Comparison of ENCODE assay signal across 13 cellular contexts in genomic region chr15:67177750-67178149, GRCh38.
DNase-seq lines count a peak whose midpoint lies in the region; ATAC-seq and TF ChIP-seq lines count a peak whose summit lies in the region.
"Had no signal": no experiment of that assay in that cellular context is flagged by ENCODE, and none has a peak within 500 bp of the region (broad histone marks: within the 10 kb centered on the region; RNA-seq: fewer than 3 reads in every experiment).

No MANE protein-coding gene starts in this region.

- H3K23ac ChIP-seq in neuronal stem cell (ENCODE audit: low read depth, low read length, poor library complexity), result no peak overlapping the region

- no peak overlapping the region for H2BK5ac ChIP-seq in neuronal stem cell (ENCODE audit: low read length)

- no peak overlapping the region for H3K14ac ChIP-seq in neuronal stem cell (ENCODE audit: low read length)

- no peak overlapping the region for H4K8ac ChIP-seq in neuronal stem cell (ENCODE audit: low read depth, low read length)

- H3K27me3 ChIP-seq in fibroblast of lung (ENCODE audit: control insufficient read depth, insufficient read depth, low read length), result no peaks in the 10 kb centered on the region
- H3K27me3 ChIP-seq in neuronal stem cell (ENCODE audit: control insufficient read depth in 3 of 3, insufficient read depth in 3 of 3, low read depth in 1 of 3, low read length in 3 of 3), result no peaks in the 10 kb centered on the region
- H3K27me3 ChIP-seq: adrenal gland had no signal

- H3K36me3 ChIP-seq in fibroblast of lung (ENCODE audit: control insufficient read depth, insufficient read depth, low read length) (peaks cover 53% of the 10 kb centered on the region), neuronal stem cell (replicated peaks in 1 of 2; ENCODE audit: control insufficient read depth in 2 of 2, insufficient read depth in 2 of 2, low read length in 2 of 2) (peaks cover 9 to 95% of the 10 kb centered on the region in 2 donors)
- H3K36me3 ChIP-seq: adrenal gland had no signal

- no peak for ATAC-seq in HG02870 (IDR thresholded peaks at IDR 0.05; ENCODE audit: unreplicated experiment)
- ATAC-seq in HG03159 (IDR thresholded peaks at IDR 0.05; ENCODE audit: unreplicated experiment), result no peak

- no peaks in the 10 kb centered on the region for H3K9me3 ChIP-seq in fibroblast of lung (ENCODE audit: control insufficient read depth, insufficient read depth, low read depth, low read length)
- no peaks in the 10 kb centered on the region for H3K9me3 ChIP-seq in neuronal stem cell (replicated peaks in 1 of 2; ENCODE audit: control insufficient read depth in 2 of 2, insufficient read depth in 1 of 2, low read depth in 1 of 2, low read length in 2 of 2)
- H3K9me3 ChIP-seq: adrenal gland had no signal

- H3K4me1 ChIP-seq in fibroblast of lung (ENCODE audit: control insufficient read depth, extremely low read depth, insufficient read depth, low read length), result peaks cover 75% of the 10 kb centered on the region
- peaks cover 4 to 13% of the 10 kb centered on the region in 2 donors for H3K4me1 ChIP-seq in neuronal stem cell (ENCODE audit: control insufficient read depth in 2 of 2, insufficient read depth in 1 of 2, low read depth in 1 of 2, low read length in 2 of 2)

- WGBS in neuronal stem cell (ENCODE audit: extremely low coverage in 2 of 2, insufficient read length in 2 of 2, insufficient replicate concordance in 1 of 2), 2 donors, result no CpG with 5 or more reads among the region's 6 CpGs

- H3K79me1 ChIP-seq in neuronal stem cell (ENCODE audit: low read depth, low read length), result peaks cover 2% of the 10 kb centered on the region

- no peak overlapping the region for H2BK120ac ChIP-seq in neuronal stem cell (ENCODE audit: low read depth, low read length)

- H3K4me3 ChIP-seq in fibroblast of lung (replicated peaks in 1 of 4; ENCODE audit: control extremely low read depth in 1 of 4, insufficient read depth in 1 of 4, low read depth in 3 of 4, low read length in 4 of 4), result no peak overlapping the region
- no peak overlapping the region for H3K4me3 ChIP-seq in neuronal stem cell (ENCODE audit: low read length in 2 of 2)
- H3K4me3 ChIP-seq: adrenal gland had no signal

- no peak overlapping the region for H2AK5ac ChIP-seq in neuronal stem cell (ENCODE audit: low read depth, low read length)

- DNase-seq in AML-193 (lab: John Stamatoyannopoulos, UW), result peak; percentile 21 to 36
- peak; percentile 27 for DNase-seq in MV-4-11 (lab: John Stamatoyannopoulos, UW)
- DNase-seq in fibroblast of lung (ENCODE audit: low read depth in 2 of 2), result peak; percentile 58 to 69
- DNase-seq in neuronal stem cell (ENCODE audit: low spot score), result no peak
- no peak for DNase-seq in cerebellar cortex (ENCODE audit: low spot score)
- DNase-seq in NCI-H187 (lab: John Stamatoyannopoulos, UW), result no peak
- DNase-seq: activated CD8-positive, alpha-beta memory T cell treated with anti-CD3 and anti-CD28 coated beads for 24 hours; adrenal gland; KG1; NCI-H446 treated with DMSO at 0.1 percent for 48 hours; stimulated activated naive CD4-positive, alpha-beta T cell treated with Interleukin-2 at 50 U/mL for 16 hours had no signal

- H3K4me2 ChIP-seq in fibroblast of lung (ENCODE audit: extremely low read depth, insufficient read depth, low read length) (peak overlapping the region; percentile 75), neuronal stem cell (ENCODE audit: insufficient read depth, low read length, poor library complexity, severe bottlenecking) (no peak overlapping the region)

- H2AFZ ChIP-seq in fibroblast of lung (ENCODE audit: low read length), result no peak overlapping the region
- H2AFZ ChIP-seq in neuronal stem cell (ENCODE audit: low read length), result no peak overlapping the region

- peak overlapping the region; percentile 58 for H3K9ac ChIP-seq in fibroblast of lung (ENCODE audit: insufficient read depth, low read length)
- H3K9ac ChIP-seq in neuronal stem cell (ENCODE audit: low read depth, low read length, poor library complexity), result no peak overlapping the region

- H3K27ac ChIP-seq in fibroblast of lung (ENCODE audit: insufficient read depth, low read length) (peak overlapping the region; percentile 84), neuronal stem cell (replicated peaks; ENCODE audit: low read length) (no peak overlapping the region)
- H3K27ac ChIP-seq: adrenal gland had no signal

- H2BK12ac ChIP-seq in neuronal stem cell (ENCODE audit: low read length), result no peak overlapping the region

- H3K79me2 ChIP-seq in fibroblast of lung (ENCODE audit: control insufficient read depth, insufficient read depth, low read length), result peaks cover 64% of the 10 kb centered on the region

- no peak overlapping the region for H3K4ac ChIP-seq in neuronal stem cell (ENCODE audit: low read length)

- H4K91ac ChIP-seq in neuronal stem cell (ENCODE audit: low read depth, low read length, poor library complexity), result no peak overlapping the region

- no peak for TF ChIP-seq CTCF in fibroblast of lung (conservative IDR thresholded peaks at IDR 0.05 in 1 of 2, IDR thresholded peaks at IDR 0.05 in 1 of 2; ENCODE audit: low read depth in 1 of 2, low read length in 2 of 2)

- peak overlapping the region; percentile 2 for H3K18ac ChIP-seq in neuronal stem cell (ENCODE audit: low read length)

- H4K20me1 ChIP-seq in fibroblast of lung (ENCODE audit: control insufficient read depth, extremely low read depth, insufficient read depth, low read length), result no peaks in the 10 kb centered on the region

- no peak overlapping the region for H2BK15ac ChIP-seq in neuronal stem cell (ENCODE audit: low read length)

Comparison
In these comparisons a context has a peak if more than half of its experiments do, and no peak if none do; other contexts are left out.
1. DNase-seq: peak in AML-193 (2 of 2), MV-4-11 (single experiment) and fibroblast of lung (2 of 2); none in neuronal stem cell (single experiment), cerebellar cortex (single experiment) and NCI-H187 (0 of 2).